Comparison of ENCODE assay signal across 1 cellular context in genomic region chr6:15897063-15897934, GRCh38.
TF ChIP-seq lines count a peak whose summit lies in the region.

No MANE protein-coding gene starts in this region.

TF ChIP-seq in K562, 482 proteins besides CTCF, POLR2A, EP300 and RAD21 (continued from another document and continues in another):
- TF ChIP-seq MGA (IDR thresholded peaks at IDR 0.05) (peak; percentile 36), SRF (CRISPR knock-in tag; IDR thresholded peaks at IDR 0.05) (0 out of 4 replicates have a peak, but pooled peaks of 1 of the 2 experiments have one; percentile 9), CREM (IDR thresholded peaks at IDR 0.05; ENCODE audit: low read depth) (0 out of 2 replicates have a peak, but pooled peaks have one; percentile 6), HBP1 (CRISPR knock-in tag; IDR thresholded peaks at IDR 0.05) (peak; percentile 72; the same call in 1 of the 2 replicates), SNIP1 (IDR thresholded peaks at IDR 0.05; ENCODE audit: low read depth) (no peak), MXI1 (IDR thresholded peaks at IDR 0.05; ENCODE audit: low read depth, low read length) (no peak), CHD4 (IDR thresholded peaks at IDR 0.05; ENCODE audit: insufficient read depth, insufficient replicate concordance, low read depth, low read length, poor library complexity, severe bottlenecking) (no peak), RBM25 (IDR thresholded peaks at IDR 0.05; ENCODE audit: low read depth, low read length, severe bottlenecking) (no peak), CSDE1 (IDR thresholded peaks at IDR 0.05) (no peak), ZNF274 (IDR thresholded peaks at IDR 0.05; ENCODE audit: borderline replicate concordance, low read depth, low read length) (no peak), ZNF785 (CRISPR knock-in tag; IDR thresholded peaks at IDR 0.05) (no peak), CEBPB (tag; IDR thresholded peaks at IDR 0.05) (peak; percentile 86), GATA2 (CRISPR knock-in tag; IDR thresholded peaks at IDR 0.05) (no peak), ZNF696 (CRISPR knock-in tag; conservative IDR thresholded peaks at IDR 0.05) (no peak), TRIM28 (IDR thresholded peaks at IDR 0.05) (no peak), PRPF4 (IDR thresholded peaks at IDR 0.05; ENCODE audit: insufficient read depth, low read depth, low read length, poor library complexity, severe bottlenecking) (no peak), ZBTB12 (CRISPR knock-in tag; IDR thresholded peaks at IDR 0.05) (no peak; the same call in 1 of the 2 replicates), BDP1 (IDR thresholded peaks at IDR 0.05; ENCODE audit: insufficient read depth, insufficient read length) (no peak), ZNF23 (CRISPR knock-in tag; IDR thresholded peaks at IDR 0.05) (no peak), PTBP1 (IDR thresholded peaks at IDR 0.05; ENCODE audit: low read depth, low read length) (no peak), RFX1 (IDR thresholded peaks at IDR 0.05) (no peak), ZNF174 (CRISPR knock-in tag; IDR thresholded peaks at IDR 0.05) (no peak), ZNF707 (CRISPR knock-in tag; conservative IDR thresholded peaks at IDR 0.05) (no peak), ATF6 (CRISPR knock-in tag; IDR thresholded peaks at IDR 0.05) (no peak), ZNF699 (CRISPR knock-in tag; IDR thresholded peaks at IDR 0.05; ENCODE audit: insufficient replicate concordance) (no peak), ZNF586 (CRISPR knock-in tag; conservative IDR thresholded peaks at IDR 0.05) (no peak), TSHZ1 (CRISPR knock-in tag; IDR thresholded peaks at IDR 0.05) (peak; percentile 55; the same call in 1 of the 2 replicates), ATF1 (CRISPR knock-in tag; IDR thresholded peaks at IDR 0.05) (no peak), ATF1 (tag; IDR thresholded peaks at IDR 0.05) (peak; percentile 27; the same call in 1 of the 2 replicates), MCM5 (IDR thresholded peaks at IDR 0.05; ENCODE audit: low read depth) (no peak), NCOA6 (IDR thresholded peaks at IDR 0.05) (no peak), KDM1A (IDR thresholded peaks at IDR 0.05) (0 out of 4 replicates have a peak, but pooled peaks of 1 of the 2 experiments have one; percentile 12), ZNF217 (CRISPR knock-in tag; IDR thresholded peaks at IDR 0.05) (no peak), BMI1 (IDR thresholded peaks at IDR 0.05; ENCODE audit: low read length) (no peak), HDAC1 (IDR thresholded peaks at IDR 0.05) (peak in 1 of 2 experiments; percentile 46; a peak in 1 of 4 replicates), ARNT (IDR thresholded peaks at IDR 0.05) (no peak), GTF2B (IDR thresholded peaks at IDR 0.05; ENCODE audit: extremely low read depth, insufficient read length) (peak; percentile 29), NONO (IDR thresholded peaks at IDR 0.05; ENCODE audit: low read depth in 2 of 2, low read length in 1 of 2) (no peak), DMBX1 (CRISPR knock-in tag; IDR thresholded peaks at IDR 0.05; ENCODE audit: borderline replicate concordance) (peak; percentile 80; the same call in 1 of the 2 replicates), KLF1 (tag; IDR thresholded peaks at IDR 0.05) (no peak), ZKSCAN3 (CRISPR knock-in tag; IDR thresholded peaks at IDR 0.05) (no peak), ETS1 (conservative IDR thresholded peaks at IDR 0.05; ENCODE audit: control insufficient read depth, low read depth, low read length) (no peak), NCOA2 (IDR thresholded peaks at IDR 0.05; ENCODE audit: partially characterized antibody in 2 of 2) (no peak), MAZ (CRISPR knock-in tag; conservative IDR thresholded peaks at IDR 0.05 in 1 of 2, IDR thresholded peaks at IDR 0.05 in 1 of 2) (peak in 1 of 2 experiments; percentile 43; a peak in 2 of 4 replicates), KDM4B (IDR thresholded peaks at IDR 0.05; ENCODE audit: borderline replicate concordance in 2 of 2, low read depth in 1 of 2) (no peak)
